ENCODE assay signal across 21 cellular contexts in genomic region chr3:44661189-44661588, GRCh38. TPM values are rescaled to one million over a fixed set of nuclear protein-coding genes. Genes with fewer than 3 reads are reported as not detected.
DNase-seq lines count a peak whose midpoint lies in the region; ATAC-seq and TF ChIP-seq lines count a peak whose summit lies in the region.
"Had no signal": no experiment of that assay in that cellular context is flagged by ENCODE, and none has a peak within 500 bp of the region (broad histone marks: within the 10 kb centered on the region; RNA-seq: fewer than 3 reads in every experiment).

No MANE protein-coding gene starts in this region.

- H3K9me3 Mint-ChIP-seq in nephron: peaks cover 29% of the 10 kb centered on the region
- peaks cover 55% of the 10 kb centered on the region for H3K9me3 Mint-ChIP-seq in activated CD4-positive, alpha-beta T cell treated with anti-CD3 and anti-CD28 coated beads for 36 hours (ENCODE audit: low read depth)

- H3K79me2 ChIP-seq in DOHH2 (ENCODE audit: control insufficient read depth, low read length): no peaks in the 10 kb centered on the region

- CTCF ChIA-PET in activated CD4-positive, alpha-beta T cell treated with anti-CD3 and anti-CD28 coated beads for 36 hours (lab: Charles Lee): interaction anchor here (0.6 to 1.2 kb wide), 4 partner anchors 14 to 317 kb away, joined by 3 to 6 read pairs (median 3); no protein-coding TSS in a partner anchor

- no peaks in the 10 kb centered on the region for H3K4me1 ChIP-seq in DOHH2 (ENCODE audit: control insufficient read depth, low read length)
- H3K4me1 ChIP-seq: BLaER1 treated with 17β-estradiol and CSF1 and Interleukin-3, amounts not matched to agents 10 nM and 100 nM; upper lobe of left lung had no signal

- peak; percentile 48 for TF ChIP-seq CTCF in DOHH2 (IDR thresholded peaks at IDR 0.05; ENCODE audit: low read depth, low read length, poor library complexity, severe bottlenecking)
- TF ChIP-seq CTCF in brain microvascular endothelial cell (IDR thresholded peaks at IDR 0.05; ENCODE audit: low read depth, low read length, missing control alignments): peak; percentile 49
- TF ChIP-seq CTCF in nephron (IDR thresholded peaks at IDR 0.05; ENCODE audit: unreplicated experiment in 3 of 3): peak; percentile 9 to 23 (median 16)

- no peak overlapping the region for H3K4me2 ChIP-seq in DOHH2 (ENCODE audit: low read length)
- H3K4me2 ChIP-seq: BLaER1 treated with 17β-estradiol and CSF1 and Interleukin-3, amounts not matched to agents 10 nM and 100 nM had no signal

- no peaks in the 10 kb centered on the region for H3K27me3 ChIP-seq in DOHH2 (ENCODE audit: control insufficient read depth, low read length)
- no peaks in the 10 kb centered on the region for H3K27me3 ChIP-seq in brain microvascular endothelial cell (replicated peaks)
- H3K27me3 ChIP-seq: BLaER1 treated with 17β-estradiol and CSF1 and Interleukin-3, amounts not matched to agents 10 nM and 100 nM; upper lobe of left lung had no signal

- POLR2A ChIA-PET in activated CD4-positive, alpha-beta T cell treated with anti-CD3 and anti-CD28 coated beads for 36 hours (lab: Charles Lee): no interaction called here

- H3K9me3 ChIP-seq in DOHH2 (ENCODE audit: control insufficient read depth, insufficient read depth, low read length): no peaks in the 10 kb centered on the region

- peaks cover 92% of the 10 kb centered on the region for H3K36me3 Mint-ChIP-seq in nephron (ENCODE audit: low read depth)
- H3K36me3 Mint-ChIP-seq in activated CD4-positive, alpha-beta T cell treated with anti-CD3 and anti-CD28 coated beads for 36 hours (ENCODE audit: low read depth): peaks cover 49% of the 10 kb centered on the region

- ATAC-seq in activated CD4-positive, alpha-beta T cell treated with anti-CD3 and anti-CD28 coated beads for 36 hours: no peak
- ATAC-seq: effector memory CD8-positive, alpha-beta T cell; stimulated activated naive B cell treated with anti-CD40 and anti-IgM and Interleukin-4, amounts not matched to agents 10 μg/mL and 1 μg/mL and 100 μg/mL, for 72 hours had no signal

- no peak overlapping the region for H3K4me3 ChIP-seq in DOHH2 (ENCODE audit: low read length)
- H3K4me3 ChIP-seq in brain microvascular endothelial cell (ENCODE audit: low read depth, low read length): no peak overlapping the region
- H3K4me3 ChIP-seq: BLaER1 treated with 17β-estradiol and CSF1 and Interleukin-3, amounts not matched to agents 10 nM and 100 nM; upper lobe of left lung had no signal

- H3K9me2 ChIP-seq in DOHH2 (replicated peaks; ENCODE audit: control insufficient read depth, low read length): no peaks in the 10 kb centered on the region

- no peak overlapping the region for H3K27ac ChIP-seq in DOHH2 (ENCODE audit: low read depth, low read length)
- no peak overlapping the region for H3K27ac ChIP-seq in brain microvascular endothelial cell
- H3K27ac ChIP-seq: BLaER1 treated with 17β-estradiol and CSF1 and Interleukin-3, amounts not matched to agents 10 nM and 100 nM; upper lobe of left lung had no signal

- peaks cover 3% of the 10 kb centered on the region for H3K27me3 Mint-ChIP-seq in nephron (ENCODE audit: low read depth)
- no peaks in the 10 kb centered on the region for H3K27me3 Mint-ChIP-seq in activated CD4-positive, alpha-beta T cell treated with anti-CD3 and anti-CD28 coated beads for 36 hours
- H3K27me3 Mint-ChIP-seq: activated naive CD8-positive, alpha-beta T cell treated with anti-CD3 and anti-CD28 coated beads for 36 hours; activated T-cell treated with anti-CD3 and anti-CD28 coated beads, Interleukin-2, amount 50 U/mL, for 24 hours; effector memory CD8-positive, alpha-beta T cell; stimulated activated naive B cell treated with anti-CD40 and anti-IgM and Interleukin-4, amounts not matched to agents 10 μg/mL and 1 μg/mL and 100 μg/mL, for 72 hours had no signal

- in situ Hi-C loops in brain microvascular endothelial cell (cut with HindIII; ENCODE audit: low pct_ligation_motif_present, low sequenced_read_pairs): no loop called here

- H3K4me3 Mint-ChIP-seq in nephron: no peak overlapping the region
- no peak overlapping the region for H3K4me3 Mint-ChIP-seq in activated CD4-positive, alpha-beta T cell treated with anti-CD3 and anti-CD28 coated beads for 36 hours
- H3K4me3 Mint-ChIP-seq: activated naive CD8-positive, alpha-beta T cell treated with anti-CD3 and anti-CD28 coated beads for 36 hours; activated T-cell treated with anti-CD3 and anti-CD28 coated beads, Interleukin-2, amount 50 U/mL, for 24 hours; effector memory CD8-positive, alpha-beta T cell; mesothelial cell of epicardium; stimulated activated naive B cell treated with anti-CD40 and anti-IgM and Interleukin-4, amounts not matched to agents 10 μg/mL and 1 μg/mL and 100 μg/mL, for 72 hours; T-helper 2 cell treated with Interferon-gamma antibody and Interleukin-4, amounts not matched to agents 5 μg/mL and 100 μg/mL, for 36 hours had no signal

- H3K36me3 ChIP-seq in DOHH2 (ENCODE audit: control insufficient read depth, low read length) (peaks cover 42% of the 10 kb centered on the region), brain microvascular endothelial cell (replicated peaks) (peaks cover 55% of the 10 kb centered on the region)

- intact Hi-C loops in activated CD4-positive, alpha-beta T cell treated with anti-CD3 and anti-CD28 coated beads for 36 hours (cut with DNase I, micrococcal nuclease): no loop called here

- H3F3A ChIP-seq in DOHH2 (ENCODE audit: control insufficient read depth, insufficient read depth): no peaks in the 10 kb centered on the region

- no peak overlapping the region for H3K27ac Mint-ChIP-seq in nephron
- H3K27ac Mint-ChIP-seq in activated CD4-positive, alpha-beta T cell treated with anti-CD3 and anti-CD28 coated beads for 36 hours: no peak overlapping the region
- H3K27ac Mint-ChIP-seq: activated naive CD8-positive, alpha-beta T cell treated with anti-CD3 and anti-CD28 coated beads for 36 hours; activated T-cell treated with anti-CD3 and anti-CD28 coated beads, Interleukin-2, amount 50 U/mL, for 24 hours; effector memory CD8-positive, alpha-beta T cell; mesothelial cell of epicardium; stimulated activated naive B cell treated with anti-CD40 and anti-IgM and Interleukin-4, amounts not matched to agents 10 μg/mL and 1 μg/mL and 100 μg/mL, for 72 hours; T-helper 2 cell treated with Interferon-gamma antibody and Interleukin-4, amounts not matched to agents 5 μg/mL and 100 μg/mL, for 36 hours had no signal

- DNase-seq in HuH-7.5 (ENCODE audit: low spot score): peak; percentile 18
- no peak for DNase-seq in brain microvascular endothelial cell
- no peak for DNase-seq in H4 (ENCODE audit: low spot score)
- DNase-seq in NCI-H2171 (lab: John Stamatoyannopoulos, UW): no peak
- DNase-seq in kidney tubule cell (ENCODE audit: low spot score): no peak
- DNase-seq in activated CD4-positive, alpha-beta T cell treated with anti-CD3 and anti-CD28 coated beads for 36 hours: no peak
- DNase-seq: activated CD4-positive, alpha-beta T cell treated with anti-CD3 and anti-CD28 coated beads, Interleukin-2, amount 50 U/mL, for 1 hour; activated naive CD8-positive, alpha-beta T cell treated with anti-CD3 and anti-CD28 coated beads for 36 hours; activated T-cell treated with anti-CD3 and anti-CD28 coated beads, Interleukin-2, amount 50 U/mL, for 24 hours; DMS79; effector memory CD8-positive, alpha-beta T cell; NCI-H2081; occipital lobe; SHP77; stimulated activated naive B cell treated with anti-CD40 and anti-IgM and Interleukin-4, amounts not matched to agents 10 μg/mL and 1 μg/mL and 100 μg/mL, for 72 hours; upper lobe of left lung had no signal

- H3K4me1 Mint-ChIP-seq in nephron: no peaks in the 10 kb centered on the region
- H3K4me1 Mint-ChIP-seq in activated CD4-positive, alpha-beta T cell treated with anti-CD3 and anti-CD28 coated beads for 36 hours: no peaks in the 10 kb centered on the region
- H3K4me1 Mint-ChIP-seq: activated naive CD8-positive, alpha-beta T cell treated with anti-CD3 and anti-CD28 coated beads for 36 hours; mesothelial cell of epicardium had no signal

- H4K20me1 ChIP-seq in DOHH2 (ENCODE audit: control insufficient read depth, insufficient read depth, low read depth, low read length): no peaks in the 10 kb centered on the region
- H4K20me1 ChIP-seq: BLaER1 treated with 17β-estradiol and CSF1 and Interleukin-3, amounts not matched to agents 10 nM and 100 nM had no signal

RNA-seq across cellular contexts. Expression of gene ZNF35, which starts 12.7 kb away (rescaled TPM):
- 11.0 and 14.1 TPM in 2 replicates for total RNA-seq in H4 (2014; rRNA removed; shearing (Covaris generic))
- total RNA-seq in activated CD4-positive, alpha-beta T cell treated with anti-CD3 and anti-CD28 coated beads for 36 hours: 1 to 10 TPM; 2.0 to 2.7 TPM

RNA-seq across cellular contexts. Expression of gene ZNF197, which starts 36.4 kb away (rescaled TPM):
- total RNA-seq in H4 (2014; rRNA removed; shearing (Covaris generic)): 6.6 and 7.1 TPM in 2 replicates
- 10 to 100 TPM; 10.9 to 11.6 TPM for total RNA-seq in activated CD4-positive, alpha-beta T cell treated with anti-CD3 and anti-CD28 coated beads for 36 hours

RNA-seq across cellular contexts. Expression of gene ZNF502, which starts 51.3 kb away (rescaled TPM):
- 1.0 and 2.1 TPM in 2 replicates for total RNA-seq in H4 (2014; rRNA removed; shearing (Covaris generic))
- total RNA-seq in activated CD4-positive, alpha-beta T cell treated with anti-CD3 and anti-CD28 coated beads for 36 hours: 1 to 10 TPM; 1.8 to 2.4 TPM
- total RNA-seq: mesothelial cell of epicardium had no signal
